Comparison of ENCODE assay signal across 10 cellular contexts in the genomic region with DNA sequence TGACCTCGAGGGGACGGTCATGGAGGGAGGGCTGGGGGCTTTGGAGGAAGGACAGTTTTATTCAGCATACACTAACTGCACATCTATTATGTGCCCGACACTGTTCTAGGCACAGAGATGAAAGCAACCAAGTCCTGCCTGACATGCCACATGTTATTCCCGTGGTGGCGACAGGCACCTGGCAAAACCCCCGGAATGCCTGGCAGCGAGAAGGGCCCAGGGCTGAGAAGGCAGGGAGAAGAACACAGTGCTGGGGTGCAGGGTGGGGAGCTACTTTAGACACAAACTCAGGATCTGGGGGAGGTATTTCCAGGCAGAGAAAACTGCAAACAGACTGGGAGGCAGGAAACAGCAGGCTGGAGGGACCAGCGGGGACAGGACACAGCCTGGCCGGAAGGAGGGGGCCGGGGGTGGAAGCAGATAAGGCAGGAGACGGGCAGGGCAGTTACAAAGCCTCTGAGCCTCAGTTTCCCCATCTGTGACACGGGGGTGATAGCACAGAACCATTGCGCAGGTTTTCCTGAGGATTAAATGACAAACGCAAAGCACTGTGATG.
DNase-seq lines count a peak whose midpoint lies in the region; ATAC-seq, FAIRE-seq and TF ChIP-seq lines count a peak whose summit lies in the region.
"Had no signal": no experiment of that assay in that cellular context is flagged by ENCODE, and none has a peak within 500 bp of the region (broad histone marks: within the 10 kb centered on the region; RNA-seq: fewer than 3 reads in every experiment).

No MANE protein-coding gene starts in this region.

- H3K9ac ChIP-seq in kidney (ENCODE audit: low read length in 2 of 2) = no peak overlapping the region

- 48 to 57% methylated on average over 14 of the region's 14 CpGs for WGBS in upper lobe of left lung, 2 donors

- peak overlapping the region; percentile 36 for H3K4me3 Mint-ChIP-seq in activated naive CD4-positive, alpha-beta T cell treated with anti-CD3 and anti-CD28 coated beads, Interleukin-2, amount 10 ng/mL, durations not matched to agents 7 days and 5 days
- H3K4me3 Mint-ChIP-seq in activated naive CD8-positive, alpha-beta T cell treated with anti-CD3 and anti-CD28 coated beads for 36 hours = no peak overlapping the region

- intact Hi-C loops in kidney (cut with DNase I) = loop anchor here (10.0 kb wide), 1 partner anchor 74 kb away; a partner anchor contains a TSS

- DNase-seq in activated naive CD4-positive, alpha-beta T cell treated with anti-CD3 and anti-CD28 coated beads, Interleukin-2, amount 10 ng/mL, durations not matched to agents 7 days and 5 days = peak; percentile 18
- no peak for DNase-seq in activated naive CD4-positive, alpha-beta T cell treated with anti-CD3 and anti-CD28 coated beads, Interleukin-2, amount 50 U/mL, for 16 hours
- DNase-seq in activated naive CD8-positive, alpha-beta T cell treated with anti-CD3 and anti-CD28 coated beads for 36 hours = no peak
- DNase-seq in kidney (peak; percentile 61), upper lobe of left lung (no peak), activated gamma-delta T cell treated with Interleukin-2 at 50 U/mL for 16 hours (no peak)
- DNase-seq in stimulated activated naive CD4-positive, alpha-beta T cell treated with Interleukin-2 at 50 U/mL for 16 hours (lab: John Stamatoyannopoulos, UW) = no peak
- DNase-seq: NCI-H510A had no signal

- no peak for TF ChIP-seq EP300 in upper lobe of left lung (IDR thresholded peaks at IDR 0.05)

- no peaks in the 10 kb centered on the region for H3K27me3 ChIP-seq in upper lobe of left lung

- no peaks in the 10 kb centered on the region for H3K9me3 Mint-ChIP-seq in activated naive CD4-positive, alpha-beta T cell treated with anti-CD3 and anti-CD28 coated beads, Interleukin-2, amount 10 ng/mL, durations not matched to agents 7 days and 5 days
- H3K9me3 Mint-ChIP-seq in activated naive CD8-positive, alpha-beta T cell treated with anti-CD3 and anti-CD28 coated beads for 36 hours = peaks cover 3% of the 10 kb centered on the region

- peak overlapping the region; percentile 98 for H3K27ac Mint-ChIP-seq in activated naive CD4-positive, alpha-beta T cell treated with anti-CD3 and anti-CD28 coated beads, Interleukin-2, amount 10 ng/mL, durations not matched to agents 7 days and 5 days
- H3K27ac Mint-ChIP-seq in activated naive CD8-positive, alpha-beta T cell treated with anti-CD3 and anti-CD28 coated beads for 36 hours = peak overlapping the region; percentile 93

- peaks cover 80% of the 10 kb centered on the region for H3K4me1 Mint-ChIP-seq in activated naive CD4-positive, alpha-beta T cell treated with anti-CD3 and anti-CD28 coated beads, Interleukin-2, amount 10 ng/mL, durations not matched to agents 7 days and 5 days
- peaks cover 77% of the 10 kb centered on the region for H3K4me1 Mint-ChIP-seq in activated naive CD8-positive, alpha-beta T cell treated with anti-CD3 and anti-CD28 coated beads for 36 hours

- peaks cover 54% of the 10 kb centered on the region for H3K36me3 Mint-ChIP-seq in activated naive CD4-positive, alpha-beta T cell treated with anti-CD3 and anti-CD28 coated beads, Interleukin-2, amount 10 ng/mL, durations not matched to agents 7 days and 5 days
- peaks cover 49% of the 10 kb centered on the region for H3K36me3 Mint-ChIP-seq in activated naive CD8-positive, alpha-beta T cell treated with anti-CD3 and anti-CD28 coated beads for 36 hours

- H3K4me3 ChIP-seq in kidney (ENCODE audit: low read length in 2 of 2) (no peak overlapping the region), upper lobe of left lung (no peak overlapping the region)

- H3K9me3 ChIP-seq in kidney (ENCODE audit: control insufficient read depth in 1 of 2, low read length in 2 of 2) (no peaks in the 10 kb centered on the region), upper lobe of left lung (no peaks in the 10 kb centered on the region)

- no peak for TF ChIP-seq POLR2A in upper lobe of left lung (IDR thresholded peaks at IDR 0.05)

- CTCF ChIA-PET in activated naive CD4-positive, alpha-beta T cell treated with anti-CD3 and anti-CD28 coated beads, Interleukin-2, amount 10 ng/mL, durations not matched to agents 7 days and 5 days (lab: Charles Lee) = interaction anchor here (1.9 to 3.0 kb wide), 2 partner anchors 78 to 198 kb away, joined by 4 to 36 read pairs; a partner anchor contains a TSS

- no peaks in the 10 kb centered on the region for H3K36me3 ChIP-seq in kidney (ENCODE audit: control insufficient read depth in 1 of 2, insufficient read depth in 2 of 2, low read length in 2 of 2)
- peaks cover 0 to 10% (median 4%) of the 10 kb centered on the region in 4 donors for H3K36me3 ChIP-seq in upper lobe of left lung

- ATAC-seq in upper lobe of left lung (ENCODE audit: low FRiP score in 2 of 2) (no peak), HG02798 (IDR thresholded peaks at IDR 0.05; ENCODE audit: poor library complexity, unreplicated experiment) (no peak)

- no peaks in the 10 kb centered on the region for H3K27me3 Mint-ChIP-seq in activated naive CD4-positive, alpha-beta T cell treated with anti-CD3 and anti-CD28 coated beads, Interleukin-2, amount 10 ng/mL, durations not matched to agents 7 days and 5 days
- H3K27me3 Mint-ChIP-seq in activated naive CD8-positive, alpha-beta T cell treated with anti-CD3 and anti-CD28 coated beads for 36 hours = no peaks in the 10 kb centered on the region

- no peak for TF ChIP-seq CTCF in kidney (IDR thresholded peaks at IDR 0.05; ENCODE audit: borderline replicate concordance, extremely low read depth, insufficient read depth)
- no peak for TF ChIP-seq CTCF in upper lobe of left lung (IDR thresholded peaks at IDR 0.05)

- H3K27ac ChIP-seq in kidney (ENCODE audit: low read depth in 2 of 2, low read length in 2 of 2) = peak overlapping the region in 1 of 2 donors; percentile 72
- peak overlapping the region; percentile 77 to 85 (median 84) for H3K27ac ChIP-seq in upper lobe of left lung

- no peak for FAIRE-seq in kidney (lab: Jason Lieb, UNC)
- FAIRE-seq: TTC549 had no signal

- H3K4me1 ChIP-seq in kidney (ENCODE audit: control insufficient read depth in 1 of 2, insufficient read depth in 1 of 2, low read depth in 1 of 2, low read length in 2 of 2) = peaks cover 5 to 25% of the 10 kb centered on the region in 2 donors
- H3K4me1 ChIP-seq in upper lobe of left lung = peaks cover 40 to 67% (median 55%) of the 10 kb centered on the region in 4 donors

Comparison
In these comparisons a context has a peak if more than half of its experiments do, and no peak if none do; other contexts are left out.
1. DNase-seq: peak in activated naive CD4-positive, alpha-beta T cell treated with anti-CD3 and anti-CD28 coated beads, Interleukin-2, amount 10 ng/mL, durations not matched to agents 7 days and 5 days (single experiment) and kidney (single experiment); none in activated naive CD4-positive, alpha-beta T cell treated with anti-CD3 and anti-CD28 coated beads, Interleukin-2, amount 50 U/mL, for 16 hours (single experiment), activated naive CD8-positive, alpha-beta T cell treated with anti-CD3 and anti-CD28 coated beads for 36 hours (single experiment), upper lobe of left lung (0 of 2), stimulated activated naive CD4-positive, alpha-beta T cell treated with Interleukin-2 at 50 U/mL for 16 hours (single experiment) and activated gamma-delta T cell treated with Interleukin-2 at 50 U/mL for 16 hours (single experiment).